Comparison of ENCODE assay signal across 11 cellular contexts in the genomic region with DNA sequence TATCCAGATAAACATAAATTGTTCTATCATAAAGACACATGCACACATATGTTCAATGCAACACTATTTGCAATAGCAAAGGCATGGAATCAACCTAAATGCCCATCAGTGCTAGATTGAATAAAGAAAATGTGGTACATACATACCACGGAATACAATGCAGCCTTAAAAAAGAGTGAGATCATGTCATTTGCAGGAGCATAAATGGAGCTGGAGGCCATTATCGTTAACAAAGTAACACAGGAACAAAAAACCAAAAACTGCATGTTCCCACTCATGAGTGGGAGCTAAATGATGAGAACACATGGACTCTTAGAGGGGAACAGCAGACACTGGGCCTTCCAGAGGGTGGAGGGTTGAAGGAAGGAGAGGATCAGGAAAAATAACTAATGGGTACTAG.
"Had no signal": no experiment of that assay in that cellular context is flagged by ENCODE, and none has a peak within 500 bp of the region (broad histone marks: within the 10 kb centered on the region; RNA-seq: fewer than 3 reads in every experiment).

No MANE protein-coding gene starts in this region.

- H3K4me1 ChIP-seq: HAP-1 had no signal

- H3K36me3 ChIP-seq: HAP-1 had no signal

- H2AFZ ChIP-seq: GM23248, GM23338 had no signal

- H3K9ac ChIP-seq: GM23248 had no signal

- H3K4me3 ChIP-seq: GM23248, GM23338, HAP-1 had no signal

- FAIRE-seq: H1, H54 had no signal

- H3K27ac ChIP-seq: GM23248 had no signal

- ATAC-seq: GM23338, HCT116 had no signal

- DNase-seq: GM23248, GOT3, H7, H9, HCEC 1CT, HFFc6 had no signal

- H3K4me2 ChIP-seq: GM23338 had no signal
